Comparison of ENCODE assay signal across 25 cellular contexts in genomic region chr2:210158236-210158635, GRCh38.
"Had no signal": no experiment of that assay in that cellular context is flagged by ENCODE, and none has a peak within 500 bp of the region (broad histone marks: within the 10 kb centered on the region; RNA-seq: fewer than 3 reads in every experiment).

No MANE protein-coding gene starts in this region.

- H3K4me3 ChIP-seq: gastroesophageal sphincter, pancreas, psoas muscle, tibial nerve had no signal

- H3K27me3 ChIP-seq: gastroesophageal sphincter, pancreas, tibial nerve had no signal

- H3K4me3 Mint-ChIP-seq: activated CD4-positive, alpha-beta memory T cell treated with anti-CD3 and anti-CD28 coated beads, Interleukin-2, amount 10 ng/mL, durations not matched to agents 7 days and 5 days; activated CD4-positive, alpha-beta T cell treated with anti-CD3 and anti-CD28 coated beads, Interleukin-2, amount 10 ng/mL, durations not matched to agents 7 days and 5 days; activated naive CD4-positive, alpha-beta T cell treated with anti-CD3 and anti-CD28 coated beads, Interleukin-2, amount 10 ng/mL, durations not matched to agents 7 days and 5 days; activated naive CD8-positive, alpha-beta T cell treated with anti-CD3 and anti-CD28 coated beads, Interleukin-2, amount 10 ng/mL, durations not matched to agents 7 days and 5 days; activated T-cell treated with anti-CD3 and anti-CD28 coated beads, Interleukin-2, amount 50 U/mL, for 24 hours; nephron had no signal

- H3K9me3 ChIP-seq: gastroesophageal sphincter, pancreas, psoas muscle, tibial nerve had no signal

- DNase-seq: activated CD4-positive, alpha-beta memory T cell treated with anti-CD3 and anti-CD28 coated beads, Interleukin-2, amount 10 ng/mL, durations not matched to agents 7 days and 5 days; activated CD4-positive, alpha-beta T cell treated with anti-CD3 and anti-CD28 coated beads, Interleukin-2, amount 10 ng/mL, durations not matched to agents 7 days and 5 days; activated CD4-positive, CD25-positive, alpha-beta regulatory T cell treated with anti-CD3 and anti-CD28 coated beads, Interleukin-2, amount 50 U/mL, for 72 hours; activated CD8-positive, alpha-beta memory T cell treated with anti-CD3 and anti-CD28 coated beads, Interleukin-2, amount 50 U/mL, for 48 hours; activated gamma-delta T cell; activated naive CD4-positive, alpha-beta T cell treated with anti-CD3 and anti-CD28 coated beads, Interleukin-2, amount 10 ng/mL, durations not matched to agents 7 days and 5 days; activated naive CD8-positive, alpha-beta T cell treated with anti-CD3 and anti-CD28 coated beads, Interleukin-2, amount 10 ng/mL, durations not matched to agents 7 days and 5 days; activated T-cell treated with anti-CD3 and anti-CD28 coated beads, Interleukin-2, amount 50 U/mL, for 24 hours; amniotic stem cell; central memory CD4-positive, alpha-beta T cell; head of caudate nucleus; hippocampal formation; kidney; left colon; mammary epithelial cell; nucleus accumbens; pancreas; psoas muscle; stimulated activated naive CD4-positive, alpha-beta T cell treated with Interleukin-2 at 50 U/mL for 16 hours; T-helper 9 cell had no signal

- H3K4me1 Mint-ChIP-seq: activated naive CD4-positive, alpha-beta T cell treated with anti-CD3 and anti-CD28 coated beads, Interleukin-2, amount 10 ng/mL, durations not matched to agents 7 days and 5 days had no signal

- H3K27ac ChIP-seq: gastroesophageal sphincter, pancreas, psoas muscle, tibial nerve had no signal

- H3K27ac Mint-ChIP-seq: activated CD4-positive, alpha-beta memory T cell treated with anti-CD3 and anti-CD28 coated beads, Interleukin-2, amount 10 ng/mL, durations not matched to agents 7 days and 5 days; activated CD4-positive, alpha-beta T cell treated with anti-CD3 and anti-CD28 coated beads, Interleukin-2, amount 10 ng/mL, durations not matched to agents 7 days and 5 days; activated naive CD4-positive, alpha-beta T cell treated with anti-CD3 and anti-CD28 coated beads, Interleukin-2, amount 10 ng/mL, durations not matched to agents 7 days and 5 days; activated naive CD8-positive, alpha-beta T cell treated with anti-CD3 and anti-CD28 coated beads, Interleukin-2, amount 10 ng/mL, durations not matched to agents 7 days and 5 days; activated T-cell treated with anti-CD3 and anti-CD28 coated beads, Interleukin-2, amount 50 U/mL, for 24 hours had no signal

- FAIRE-seq: astrocyte, endothelial cell of umbilical vein, kidney had no signal

- H3K27me3 Mint-ChIP-seq: activated CD4-positive, alpha-beta memory T cell treated with anti-CD3 and anti-CD28 coated beads, Interleukin-2, amount 10 ng/mL, durations not matched to agents 7 days and 5 days; activated CD4-positive, alpha-beta T cell treated with anti-CD3 and anti-CD28 coated beads, Interleukin-2, amount 10 ng/mL, durations not matched to agents 7 days and 5 days; activated naive CD4-positive, alpha-beta T cell treated with anti-CD3 and anti-CD28 coated beads, Interleukin-2, amount 10 ng/mL, durations not matched to agents 7 days and 5 days; activated naive CD8-positive, alpha-beta T cell treated with anti-CD3 and anti-CD28 coated beads, Interleukin-2, amount 10 ng/mL, durations not matched to agents 7 days and 5 days; activated T-cell treated with anti-CD3 and anti-CD28 coated beads, Interleukin-2, amount 50 U/mL, for 24 hours had no signal

- H3K9me3 Mint-ChIP-seq: activated CD4-positive, alpha-beta memory T cell treated with anti-CD3 and anti-CD28 coated beads, Interleukin-2, amount 10 ng/mL, durations not matched to agents 7 days and 5 days; activated naive CD4-positive, alpha-beta T cell treated with anti-CD3 and anti-CD28 coated beads, Interleukin-2, amount 10 ng/mL, durations not matched to agents 7 days and 5 days; activated T-cell treated with anti-CD3 and anti-CD28 coated beads, Interleukin-2, amount 50 U/mL, for 24 hours; nephron had no signal

- ATAC-seq: gastroesophageal sphincter, left colon had no signal
